In genomic region chr1:27332536-27333281, GRCh38 we compare ENCODE assay signal across 10 cellular contexts. TPM values are rescaled to one million over a fixed set of nuclear protein-coding genes. Genes with fewer than 3 reads are reported as not detected.
A peak's percentile ranks its signal among the peaks of the same experiment; 100 is the strongest.
DNase-seq lines count a peak whose midpoint lies in the region; ATAC-seq, FAIRE-seq and TF ChIP-seq lines count a peak whose summit lies in the region.
"Had no signal": no experiment of that assay in that cellular context is flagged by ENCODE, and none has a peak within 500 bp of the region (broad histone marks: within the 10 kb centered on the region; RNA-seq: fewer than 3 reads in every experiment).

No MANE protein-coding gene starts in this region.

- no peak overlapping the region for H3K27ac ChIP-seq in neural cell (ENCODE audit: low read length)

- H3K9me2 ChIP-seq in neural cell (ENCODE audit: insufficient read depth, low read length) = no peaks in the 10 kb centered on the region

- no peak overlapping the region for H3K4me2 ChIP-seq in neural cell (ENCODE audit: low read length)

- peak; percentile 94 for TF ChIP-seq CTCF in activated CD8-positive, alpha-beta T cell treated with anti-CD3 and anti-CD28 coated beads for 36 hours (IDR thresholded peaks at IDR 0.05)
- peak; percentile 89 for TF ChIP-seq CTCF in epithelial cell of proximal tubule (conservative IDR thresholded peaks at IDR 0.05; ENCODE audit: low read depth, low read length)
- TF ChIP-seq CTCF in neural cell (IDR thresholded peaks at IDR 0.05; ENCODE audit: poor library complexity, severe bottlenecking) = peak; percentile 72

- H3K9ac ChIP-seq in neural cell (ENCODE audit: low read length) = no peak overlapping the region

- no peaks in the 10 kb centered on the region for H3F3A ChIP-seq in neural cell (ENCODE audit: insufficient read depth, low read length, poor library complexity, severe bottlenecking)

- peak; percentile 91 for ATAC-seq in activated CD8-positive, alpha-beta T cell treated with anti-CD3 and anti-CD28 coated beads for 36 hours
- no peak for ATAC-seq in GM18909 (IDR thresholded peaks at IDR 0.05; ENCODE audit: poor library complexity, unreplicated experiment)

- peaks cover 22% of the 10 kb centered on the region for H3K36me3 Mint-ChIP-seq in activated CD8-positive, alpha-beta T cell treated with anti-CD3 and anti-CD28 coated beads for 36 hours (ENCODE audit: low read depth)

- H3K9me3 ChIP-seq in neural cell (ENCODE audit: low read length) = no peaks in the 10 kb centered on the region

- no peaks in the 10 kb centered on the region for H3K36me3 ChIP-seq in neural cell (ENCODE audit: insufficient read depth, low read length)

- H3K79me2 ChIP-seq in neural cell (replicated peaks; ENCODE audit: insufficient read depth, low read length) = peaks cover 10% of the 10 kb centered on the region

- TF ChIP-seq EP300 in neural cell (conservative IDR thresholded peaks at IDR 0.05; ENCODE audit: poor library complexity, severe bottlenecking) = no peak

- POLR2A ChIA-PET in activated CD8-positive, alpha-beta T cell treated with anti-CD3 and anti-CD28 coated beads for 36 hours (lab: Charles Lee) = interaction anchor here (0.6 to 4.3 kb wide), 6 partner anchors 8 to 50 kb away, joined by 3 to 25 read pairs (median 3); partner anchors contain the start of genes CD164L2, SYTL1 and TMEM222

- DNase-seq in NAMALWA (ENCODE audit: low spot score) (peak; percentile 65), epithelial cell of proximal tubule (ENCODE audit: low read depth) (no peak), hippocampal formation (lab: John Stamatoyannopoulos, UW) (no peak), RKO (ENCODE audit: low spot score) (no peak)
- peak; percentile 73 for DNase-seq in activated CD8-positive, alpha-beta T cell treated with anti-CD3 and anti-CD28 coated beads for 36 hours

- intact Hi-C loops in activated CD8-positive, alpha-beta T cell treated with anti-CD3 and anti-CD28 coated beads for 36 hours (cut with micrococcal nuclease) = no loop called here

- no peaks in the 10 kb centered on the region for H3K9me3 Mint-ChIP-seq in activated CD8-positive, alpha-beta T cell treated with anti-CD3 and anti-CD28 coated beads for 36 hours

- no peak overlapping the region for H3K27ac Mint-ChIP-seq in activated CD8-positive, alpha-beta T cell treated with anti-CD3 and anti-CD28 coated beads for 36 hours

- no peak overlapping the region for H2AFZ ChIP-seq in neural cell (ENCODE audit: low read depth, low read length)

- peak; percentile 11 for FAIRE-seq in G401.6 (lab: Jason Lieb, UNC)

- CTCF ChIA-PET in activated CD8-positive, alpha-beta T cell treated with anti-CD3 and anti-CD28 coated beads for 36 hours (lab: Charles Lee) = interaction anchor here (0.6 to 4.8 kb wide), 44 partner anchors 9 to 317 kb away, joined by 3 to 50 read pairs (median 5); partner anchors contain the start of genes CD164L2, FCN3, GPR3 and MAP3K6

- no peaks in the 10 kb centered on the region for H3K27me3 ChIP-seq in neural cell (ENCODE audit: insufficient read depth, low read depth, low read length)

- H4K20me1 ChIP-seq in neural cell (ENCODE audit: insufficient read depth) = no peaks in the 10 kb centered on the region

- peaks cover 27% of the 10 kb centered on the region for H3K4me1 Mint-ChIP-seq in activated CD8-positive, alpha-beta T cell treated with anti-CD3 and anti-CD28 coated beads for 36 hours (ENCODE audit: low read depth)

- no peak overlapping the region for H3K4me3 ChIP-seq in epithelial cell of proximal tubule (ENCODE audit: low read depth, low read length)
- no peak overlapping the region for H3K4me3 ChIP-seq in neural cell (ENCODE audit: low read length)
- H3K4me3 ChIP-seq: skin epidermis had no signal

- no peaks in the 10 kb centered on the region for H3K27me3 Mint-ChIP-seq in activated CD8-positive, alpha-beta T cell treated with anti-CD3 and anti-CD28 coated beads for 36 hours

- peak; percentile 59 for TF ChIP-seq RAD21 in neural cell (conservative IDR thresholded peaks at IDR 0.05)

- no peak overlapping the region for H3K4me3 Mint-ChIP-seq in activated CD8-positive, alpha-beta T cell treated with anti-CD3 and anti-CD28 coated beads for 36 hours

TF ChIP-seq in neural cell, 6 proteins besides CTCF, POLR2A, EP300 and RAD21:
- TF ChIP-seq REST (IDR thresholded peaks at IDR 0.05; ENCODE audit: borderline replicate concordance) (no peak), SMC3 (conservative IDR thresholded peaks at IDR 0.05; ENCODE audit: poor library complexity) (peak; percentile 75)

RNA-seq across cellular contexts. Expression of gene SYTL1, which starts 9.1 kb away (rescaled TPM):
- 10 to 100 TPM; 77.7 to 80.6 TPM for total RNA-seq in activated CD8-positive, alpha-beta T cell treated with anti-CD3 and anti-CD28 coated beads for 36 hours
- 22.0 and 27.6 TPM in 2 replicates for total RNA-seq in epithelial cell of proximal tubule
- polyA plus RNA-seq in neural cell = not detected in 2 replicates
- polyA minus RNA-seq in neural cell = 0.46 TPM in 1 of 2 replicates, not detected in the other

RNA-seq across cellular contexts. Expression of gene TMEM222, which starts 10.7 kb away (rescaled TPM):
- 10 to 100 TPM; 22.0 to 25.4 TPM for total RNA-seq in activated CD8-positive, alpha-beta T cell treated with anti-CD3 and anti-CD28 coated beads for 36 hours
- total RNA-seq in epithelial cell of proximal tubule = 11.1 and 41.8 TPM in 2 replicates
- 69.9 and 80.6 TPM in 2 replicates for polyA plus RNA-seq in neural cell
- 31.9 and 34.2 TPM in 2 replicates for polyA minus RNA-seq in neural cell

RNA-seq across cellular contexts. Expression of gene MAP3K6, which starts 34.1 kb away (rescaled TPM):
- 1 to 10 TPM; 8.3 to 9.5 TPM for total RNA-seq in activated CD8-positive, alpha-beta T cell treated with anti-CD3 and anti-CD28 coated beads for 36 hours
- total RNA-seq in epithelial cell of proximal tubule = 13.0 and 15.5 TPM in 2 replicates
- polyA plus RNA-seq in neural cell = 1.6 and 4.4 TPM in 2 replicates
- 1.2 and 1.6 TPM in 2 replicates for polyA minus RNA-seq in neural cell

RNA-seq across cellular contexts. Expression of gene FCN3, which starts 41.9 kb away (rescaled TPM):
- total RNA-seq in activated CD8-positive, alpha-beta T cell treated with anti-CD3 and anti-CD28 coated beads for 36 hours = not detected
- not detected in 2 replicates for total RNA-seq in epithelial cell of proximal tubule
- polyA plus RNA-seq in neural cell = not detected in 2 replicates
- polyA minus RNA-seq in neural cell = not detected in 2 replicates
- total RNA-seq: T-helper 1 cell treated with Interleukin-12 subunit alpha and Interleukin-12 subunit beta and Interleukin-4 antibody, amounts not matched to agents 30 ng/mL and 1 ng/mL, for 36 hours had no signal

RNA-seq across cellular contexts. Expression of gene CD164L2, which starts 50.4 kb away (rescaled TPM):
- not detected for total RNA-seq in activated CD8-positive, alpha-beta T cell treated with anti-CD3 and anti-CD28 coated beads for 36 hours
- total RNA-seq in epithelial cell of proximal tubule = not detected in 2 replicates
- polyA plus RNA-seq in neural cell = not detected in 2 replicates
- not detected in 2 replicates for polyA minus RNA-seq in neural cell
- total RNA-seq: T-helper 1 cell treated with Interleukin-12 subunit alpha and Interleukin-12 subunit beta and Interleukin-4 antibody, amounts not matched to agents 30 ng/mL and 1 ng/mL, for 36 hours had no signal

Comparison
In these comparisons a context has a peak if more than half of its experiments do, and no peak if none do; other contexts are left out.
1. DNase-seq: peak in NAMALWA (single experiment) and activated CD8-positive, alpha-beta T cell treated with anti-CD3 and anti-CD28 coated beads for 36 hours (single experiment); none in epithelial cell of proximal tubule (single experiment), hippocampal formation (0 of 2) and RKO (single experiment).
2. Peak in every context shown above with its lines, with median percentiles within 50 percentile points of each other: CTCF ChIP-seq.